Comparison of ENCODE assay signal across 8 cellular contexts in genomic region chr1:11099310-11100148, GRCh38. TPM values are rescaled to one million over a fixed set of nuclear protein-coding genes. Genes with fewer than 3 reads are reported as not detected.
A peak's percentile ranks its signal among the peaks of the same experiment; 100 is the strongest.
DNase-seq lines count a peak whose midpoint lies in the region; ATAC-seq and TF ChIP-seq lines count a peak whose summit lies in the region.

EXOSC10 (minus strand) TSS chr1:11099869; CDS start chr1:11099831, 38 bp downstream.

- TF ChIP-seq EP300 in esophagus muscularis mucosa (IDR thresholded peaks at IDR 0.05): no peak

- H3K79me2 ChIP-seq in KMS-11 (ENCODE audit: insufficient read depth, low read depth): peaks cover 17% of the 10 kb centered on the region; the same call in 1 of the 2 replicates

- H3K4me1 ChIP-seq in KMS-11 (ENCODE audit: low read depth, poor library complexity, severe bottlenecking): peaks cover 13% of the 10 kb centered on the region
- H3K4me1 ChIP-seq in Panc1 (ENCODE audit: control insufficient read depth, insufficient read depth, low read length): peaks cover 7% of the 10 kb centered on the region
- H3K4me1 ChIP-seq in esophagus muscularis mucosa: peaks cover 15 to 24% (median 21%) of the 10 kb centered on the region in 4 donors
- H3K4me1 ChIP-seq in muscle layer of duodenum (ENCODE audit: control insufficient read depth in 1 of 2, insufficient read depth in 2 of 2, low read length in 2 of 2): peaks cover 7 to 17% of the 10 kb centered on the region in 2 donors

- 0% methylated on average over 28 of the region's 78 CpGs for WGBS in esophagus muscularis mucosa

- peaks cover 14% of the 10 kb centered on the region for H3K4me1 Mint-ChIP-seq in activated T-cell treated with anti-CD3 and anti-CD28 coated beads, Interleukin-2, amount 50 U/mL, for 72 hours (ENCODE audit: low read depth)

- H3K27me3 ChIP-seq in KMS-11 (ENCODE audit: insufficient read depth, low read depth): no peaks in the 10 kb centered on the region
- no peaks in the 10 kb centered on the region for H3K27me3 ChIP-seq in Panc1 (ENCODE audit: control insufficient read depth, insufficient read depth, low read length)
- H3K27me3 ChIP-seq in esophagus muscularis mucosa: no peaks in the 10 kb centered on the region
- no peaks in the 10 kb centered on the region for H3K27me3 ChIP-seq in muscle layer of duodenum (ENCODE audit: low read depth, low read length)

- CTCF ChIA-PET in Panc1 (lab: Charles Lee): interaction anchor here (1.5 kb wide), 1 partner anchor 62 kb away, joined by 4 read pairs; no protein-coding TSS in a partner anchor

- H3K4me3 ChIP-seq in KMS-11 (IDR thresholded peaks at IDR 0.05; ENCODE audit: insufficient read depth, low read depth, low read length) (peak within 1 kb of the TSS; percentile 81), Panc1 (ENCODE audit: low read depth in 2 of 2, low read length in 2 of 2) (peak within 1 kb of the TSS; percentile 82), esophagus muscularis mucosa (peak within 1 kb of the TSS; percentile 83 to 100 (median 98)), muscle layer of duodenum (ENCODE audit: low read depth in 1 of 2, low read length in 2 of 2) (peak within 1 kb of the TSS; percentile 86 to 100)

- TF ChIP-seq CTCF in KMS-11 (conservative IDR thresholded peaks at IDR 0.05; ENCODE audit: low read depth, low read length) (no peak), Panc1 (IDR thresholded peaks at IDR 0.05) (no peak), esophagus muscularis mucosa (IDR thresholded peaks at IDR 0.05) (peak in 1 of 3 experiments; percentile 14)

- in situ Hi-C loops in Panc1 (cut with HindIII; ENCODE audit: low pct_unique_long_range_greater_than_20kb, low sequenced_read_pairs): loop anchor here (5.0 kb wide), 1 partner anchor 33 kb away; no protein-coding TSS in a partner anchor

- H3K36me3 Mint-ChIP-seq in activated T-cell treated with anti-CD3 and anti-CD28 coated beads, Interleukin-2, amount 50 U/mL, for 72 hours (ENCODE audit: insufficient read depth in 2 of 2): peaks cover 4 to 10% of the 10 kb centered on the region in 2 donors

- peak within 1 kb of the TSS; percentile 92 for H2AFZ ChIP-seq in KMS-11 (ENCODE audit: low read depth)

- ATAC-seq in GM21723 (IDR thresholded peaks at IDR 0.05; ENCODE audit: unreplicated experiment): peak; percentile 92
- peak; percentile 96 for ATAC-seq in Panc1
- ATAC-seq in activated T-cell treated with anti-CD3 and anti-CD28 coated beads, Interleukin-2, amount 50 U/mL, for 72 hours (replicated peaks in 1 of 2): peak; percentile 97

- no TSS peak for BruUV-seq in Panc1 (replicated peaks; lab: Mats Ljungman, UMichigan)

- peak within 1 kb of the TSS; percentile 93 to 94 for H3K4me3 Mint-ChIP-seq in activated T-cell treated with anti-CD3 and anti-CD28 coated beads, Interleukin-2, amount 50 U/mL, for 72 hours

- POLR2A ChIA-PET in Panc1 (lab: Charles Lee): interaction anchor here (0.6 kb wide), 1 partner anchor 91 kb away, joined by 4 read pairs; no protein-coding TSS in a partner anchor

- H3K4me2 ChIP-seq in KMS-11: peak within 1 kb of the TSS; percentile 86

- H3K36me3 ChIP-seq in KMS-11 (ENCODE audit: insufficient read depth) (no peaks in the 10 kb centered on the region; the same call in 1 of the 2 replicates), Panc1 (ENCODE audit: control insufficient read depth, insufficient read depth, low read length) (peaks cover 13% of the 10 kb centered on the region), esophagus muscularis mucosa (peaks cover 11 to 34% (median 31%) of the 10 kb centered on the region in 4 donors), muscle layer of duodenum (ENCODE audit: control insufficient read depth in 1 of 2, insufficient read depth in 2 of 2, low read length in 2 of 2) (peaks cover 4 to 16% of the 10 kb centered on the region in 2 donors)

- peak within 1 kb of the TSS; percentile 93 for H3K9ac ChIP-seq in KMS-11

- H3K27ac ChIP-seq in KMS-11: peak within 1 kb of the TSS; percentile 74
- H3K27ac ChIP-seq in Panc1 (ENCODE audit: low read length): peak within 1 kb of the TSS; percentile 97
- peak within 1 kb of the TSS; percentile 81 to 89 (median 86) for H3K27ac ChIP-seq in esophagus muscularis mucosa (replicated peaks in 1 of 4)
- H3K27ac ChIP-seq in muscle layer of duodenum (ENCODE audit: low read length): peak within 1 kb of the TSS; percentile 47

- H3K9me3 ChIP-seq in Panc1 (ENCODE audit: control insufficient read depth, insufficient read depth, low read depth, low read length) (no peaks in the 10 kb centered on the region), esophagus muscularis mucosa (no peaks in the 10 kb centered on the region), muscle layer of duodenum (ENCODE audit: control insufficient read depth in 1 of 2, low read length in 2 of 2) (no peaks in the 10 kb centered on the region)

- H4K20me1 ChIP-seq in KMS-11 (ENCODE audit: insufficient read depth): no peaks in the 10 kb centered on the region

- H3K27me3 Mint-ChIP-seq in activated T-cell treated with anti-CD3 and anti-CD28 coated beads, Interleukin-2, amount 50 U/mL, for 72 hours (ENCODE audit: low read depth): no peaks in the 10 kb centered on the region

- intact Hi-C loops in Panc1 (cut with micrococcal nuclease; ENCODE audit: unreplicated experiment) (no loop called here), esophagus muscularis mucosa (cut with DNase I) (no loop called here)

- no peaks in the 10 kb centered on the region for H3K9me3 Mint-ChIP-seq in activated T-cell treated with anti-CD3 and anti-CD28 coated beads, Interleukin-2, amount 50 U/mL, for 72 hours

- peak within 1 kb of the TSS; percentile 97 for H3K27ac Mint-ChIP-seq in activated T-cell treated with anti-CD3 and anti-CD28 coated beads, Interleukin-2, amount 50 U/mL, for 72 hours

- DNase-seq in DMS153 (lab: John Stamatoyannopoulos, UW) (peak; percentile 80), Panc1 (ENCODE audit: low read depth, low spot score) (peak; percentile 48), esophagus muscularis mucosa (ENCODE audit: extremely low spot score) (peak; percentile 98)
- DNase-seq in activated T-cell treated with anti-CD3 and anti-CD28 coated beads, Interleukin-2, amount 50 U/mL, for 72 hours: peak; percentile 96 to 97
- DNase-seq in stimulated activated CD8-positive, alpha-beta memory T cell treated with anti-CD3 and anti-CD28 coated beads, Interleukin-7, amount 100 ng/mL, for 24 hours (ENCODE audit: low read depth): peak; percentile 90

- peak; percentile 19 for TF ChIP-seq POLR2A in esophagus muscularis mucosa (IDR thresholded peaks at IDR 0.05; ENCODE audit: low read depth)

RNA-seq across cellular contexts. Expression of gene EXOSC10, which starts in this region (rescaled TPM):
- 93.1 TPM for total RNA-seq in Panc1 (2021; ENCODE audit: unreplicated experiment)
- polyA plus RNA-seq in Panc1 (2012; ENCODE audit: insufficient read length): 67.5 TPM
- 10 to 100 TPM; 70.2 to 84.6 TPM for total RNA-seq in activated T-cell treated with anti-CD3 and anti-CD28 coated beads, Interleukin-2, amount 50 U/mL, for 72 hours
- total RNA-seq in esophagus muscularis mucosa: 10 to 100 TPM; 33.2 to 49.4 (median 36.3) TPM

Comparison
In these comparisons a context has a peak if more than half of its experiments do, and no peak if none do; other contexts are left out.
1. Peak in every context shown above with its lines: DNase-seq, ATAC-seq, H3K4me3 ChIP-seq and H3K27ac ChIP-seq.
2. DNase-seq: peak in every context shown above with its lines; median percentile 98 in esophagus muscularis mucosa; 96 in activated T-cell treated with anti-CD3 and anti-CD28 coated beads, Interleukin-2, amount 50 U/mL, for 72 hours; 90 in stimulated activated CD8-positive, alpha-beta memory T cell treated with anti-CD3 and anti-CD28 coated beads, Interleukin-7, amount 100 ng/mL, for 24 hours; 80 in DMS153; 48 in Panc1.
3. H3K27ac ChIP-seq: peak in every context shown above with its lines; median percentile 97 in Panc1; 86 in esophagus muscularis mucosa; 74 in KMS-11; 47 in muscle layer of duodenum.